18 cellular contexts compared by ENCODE assay signal in the genomic region with DNA sequence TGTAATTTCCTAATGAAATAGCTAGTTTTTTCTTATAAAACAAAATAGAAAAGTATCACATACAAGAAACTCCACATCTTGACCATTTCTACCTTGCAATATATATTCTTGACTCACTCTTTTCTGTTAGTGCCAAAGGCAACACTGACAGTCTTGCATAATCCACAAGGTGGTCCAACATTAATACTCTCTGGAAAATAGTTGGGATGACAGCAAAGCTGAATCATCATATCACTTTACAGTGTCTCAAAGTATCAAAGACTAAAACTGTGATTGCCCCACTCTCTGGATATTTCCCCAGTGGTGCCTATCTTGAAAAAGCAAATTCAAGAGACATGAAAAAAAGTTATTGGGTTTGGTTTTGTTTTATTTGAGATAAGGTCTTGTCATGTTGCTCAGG. TPM values are rescaled to one million over a fixed set of nuclear protein-coding genes. Genes with fewer than 3 reads are reported as not detected.
DNase-seq lines count a peak whose midpoint lies in the region; ATAC-seq, FAIRE-seq and TF ChIP-seq lines count a peak whose summit lies in the region.
"Had no signal": no experiment of that assay in that cellular context is flagged by ENCODE, and none has a peak within 500 bp of the region (broad histone marks: within the 10 kb centered on the region; RNA-seq: fewer than 3 reads in every experiment).

No MANE protein-coding gene starts in this region.

- H3K9me3 ChIP-seq in A549 (no peaks in the 10 kb centered on the region), HEK293 (ENCODE audit: control insufficient read depth, insufficient read depth, low read depth, low read length) (no peaks in the 10 kb centered on the region)
- H3K9me3 ChIP-seq: pancreas had no signal

- TF ChIP-seq CTCF in A549 (IDR thresholded peaks at IDR 0.05) (no peak), HEK293 (tag by site-specific recombination; IDR thresholded peaks at IDR 0.05) (no peak)

- no peaks in the 10 kb centered on the region for H3K36me3 ChIP-seq in HEK293 (ENCODE audit: control insufficient read depth in 2 of 2, insufficient read depth in 1 of 2, low read length in 2 of 2)
- H3K36me3 ChIP-seq: pancreas had no signal

- POLR2A ChIA-PET in A549 (lab: Yijun Ruan, JAX): interaction anchor here (1.2 kb wide), 1 partner anchor 9 kb away, joined by 3 read pairs; no protein-coding TSS in a partner anchor
- POLR2A ChIA-PET in HEK293 (lab: Yijun Ruan, JAX): no interaction called here

- H3K4me2 ChIP-seq in A549: peak overlapping the region; percentile 58

- peak in 1 of 2 experiments; percentile 9; a peak in 1 of 5 replicates for TF ChIP-seq RAD21 in A549 (conservative IDR thresholded peaks at IDR 0.05 in 1 of 2, IDR thresholded peaks at IDR 0.05 in 1 of 2)

- ATAC-seq in A549 (peak; percentile 93), GM18505 (IDR thresholded peaks at IDR 0.05; ENCODE audit: unreplicated experiment) (no peak), HG02610 (IDR thresholded peaks at IDR 0.05; ENCODE audit: unreplicated experiment) (no peak)
- ATAC-seq: pancreas had no signal

- no peak overlapping the region for H3K4me3 ChIP-seq in A549
- no peak overlapping the region for H3K4me3 ChIP-seq in HEK293 (ENCODE audit: low read depth, low read length)
- H3K4me3 ChIP-seq: pancreas had no signal

- DNase-seq in A549 (ENCODE audit: low read depth in 1 of 2, low spot score in 1 of 2): peak; percentile 73 to 77
- DNase-seq in amniotic epithelial cell (ENCODE audit: low read depth): peak; percentile 92
- DNase-seq in glomerular visceral epithelial cell (ENCODE audit: extremely low spot score): peak; percentile 56
- no peak for DNase-seq in SKM-1 treated with dmso at 0.1 percent for 144 hours (lab: John Stamatoyannopoulos, UW; ENCODE audit: unreplicated experiment)
- DNase-seq in medulla oblongata (ENCODE audit: extremely low spot score): no peak
- DNase-seq: activated CD4-positive, alpha-beta memory T cell treated with anti-CD3 and anti-CD28 coated beads, Interleukin-2, amount 10 ng/mL, durations not matched to agents 7 days and 5 days; activated effector memory CD4-positive, alpha-beta T cell treated with anti-CD3 and anti-CD28 coated beads, Interleukin-2, amount 50 U/mL, for 16 hours; DND-41; H7; mesendoderm; NCI-H446 treated with DMSO at 0.1 percent for 48 hours; pancreas; RPMI8226 had no signal

- peak; percentile 70 for FAIRE-seq in A549 (lab: Jason Lieb, UNC)
- FAIRE-seq: endothelial cell of umbilical vein, GM12892, pancreas had no signal

- TF ChIP-seq POLR2A in A549 (IDR thresholded peaks at IDR 0.05; ENCODE audit: low read length) (no peak), GM18505 (IDR thresholded peaks at IDR 0.05; ENCODE audit: borderline replicate concordance, extremely low read depth, insufficient read depth, insufficient read length) (no peak)

- H3K27ac ChIP-seq in A549 (peak overlapping the region; percentile 73 to 84), HEK293 (ENCODE audit: extremely low read depth, low read depth, low read length) (no peak overlapping the region)
- H3K27ac ChIP-seq: pancreas had no signal

- peaks cover 58% of the 10 kb centered on the region for H3K4me1 ChIP-seq in A549
- H3K4me1 ChIP-seq in HEK293 (ENCODE audit: control insufficient read depth, insufficient read depth, low read length): no peaks in the 10 kb centered on the region
- H3K4me1 ChIP-seq: pancreas had no signal

- CTCF ChIA-PET in A549 (lab: Yijun Ruan, JAX) (interaction anchor here (0.9 to 2.2 kb wide), 3 partner anchors 9 to 55 kb away, joined by 3 to 11 read pairs (median 4); a partner anchor contains a TSS), HEK293 (lab: Yijun Ruan, JAX) (interaction anchor here (0.6 kb wide), 1 partner anchor 109 kb away, joined by 3 read pairs; no protein-coding TSS in a partner anchor)

- TF ChIP-seq EP300 in A549 (IDR thresholded peaks at IDR 0.05): peak; percentile 87 to 90; a peak in 4 of 5 replicates

TF ChIP-seq in A549, 52 proteins besides CTCF, POLR2A, EP300 and RAD21 (continues in another document):
- TF ChIP-seq, protein P1, sequence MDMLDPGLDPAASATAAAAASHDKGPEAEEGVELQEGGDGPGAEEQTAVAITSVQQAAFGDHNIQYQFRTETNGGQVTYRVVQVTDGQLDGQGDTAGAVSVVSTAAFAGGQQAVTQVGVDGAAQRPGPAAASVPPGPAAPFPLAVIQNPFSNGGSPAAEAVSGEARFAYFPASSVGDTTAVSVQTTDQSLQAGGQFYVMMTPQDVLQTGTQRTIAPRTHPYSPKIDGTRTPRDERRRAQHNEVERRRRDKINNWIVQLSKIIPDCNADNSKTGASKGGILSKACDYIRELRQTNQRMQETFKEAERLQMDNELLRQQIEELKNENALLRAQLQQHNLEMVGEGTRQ (IDR thresholded peaks at IDR 0.05): no peak
- TF ChIP-seq MAFK (IDR thresholded peaks at IDR 0.05; ENCODE audit: partially characterized antibody) (peak; percentile 63), ZNF302 (CRISPR knock-in tag; IDR thresholded peaks at IDR 0.05) (no peak), FOSL2 (IDR thresholded peaks at IDR 0.05) (peak; percentile 93), FOSL2 (CRISPR knock-in tag; IDR thresholded peaks at IDR 0.05) (peak; percentile 91), JUNB (IDR thresholded peaks at IDR 0.05) (peak; percentile 96), ZSCAN20 (CRISPR knock-in tag; IDR thresholded peaks at IDR 0.05) (no peak), JUN (IDR thresholded peaks at IDR 0.05) (peak; percentile 92; a peak in 4 of 5 replicates), SMC3 (IDR thresholded peaks at IDR 0.05) (peak; percentile 50; the same call in 2 of the 3 replicates), HEYL (CRISPR knock-in tag; IDR thresholded peaks at IDR 0.05) (no peak)
- TF ChIP-seq, protein P2, sequence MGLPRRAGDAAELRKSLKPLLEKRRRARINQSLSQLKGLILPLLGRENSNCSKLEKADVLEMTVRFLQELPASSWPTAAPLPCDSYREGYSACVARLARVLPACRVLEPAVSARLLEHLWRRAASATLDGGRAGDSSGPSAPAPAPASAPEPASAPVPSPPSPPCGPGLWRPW (IDR thresholded peaks at IDR 0.05): peak; percentile 92
- TF ChIP-seq, protein P3, sequence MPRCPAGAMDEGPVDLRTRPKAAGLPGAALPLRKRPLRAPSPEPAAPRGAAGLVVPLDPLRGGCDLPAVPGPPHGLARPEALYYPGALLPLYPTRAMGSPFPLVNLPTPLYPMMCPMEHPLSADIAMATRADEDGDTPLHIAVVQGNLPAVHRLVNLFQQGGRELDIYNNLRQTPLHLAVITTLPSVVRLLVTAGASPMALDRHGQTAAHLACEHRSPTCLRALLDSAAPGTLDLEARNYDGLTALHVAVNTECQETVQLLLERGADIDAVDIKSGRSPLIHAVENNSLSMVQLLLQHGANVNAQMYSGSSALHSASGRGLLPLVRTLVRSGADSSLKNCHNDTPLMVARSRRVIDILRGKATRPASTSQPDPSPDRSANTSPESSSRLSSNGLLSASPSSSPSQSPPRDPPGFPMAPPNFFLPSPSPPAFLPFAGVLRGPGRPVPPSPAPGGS (IDR thresholded peaks at IDR 0.05): peak; percentile 85; the same call in 2 of the 3 replicates

TF ChIP-seq in HEK293, 187 proteins besides CTCF, POLR2A, EP300 and RAD21:
- TF ChIP-seq ZBTB21 (tag by site-specific recombination; IDR thresholded peaks at IDR 0.05): no peak
- 0 out of 2 replicates have a peak, but pooled peaks have one; percentile 21 for TF ChIP-seq GLIS1 (tag by site-specific recombination; IDR thresholded peaks at IDR 0.05)
- peak; percentile 24; the same call in 1 of the 2 replicates for TF ChIP-seq ZNF660 (tag by site-specific recombination; IDR thresholded peaks at IDR 0.05)

RNA-seq across cellular contexts. Expression of a gene that starts 14.6 kb away (rescaled TPM):
- 8.9 and 12.1 TPM in 2 replicates for polyA plus RNA-seq in A549 (2011; rRNA removed)
- polyA plus RNA-seq in A549 (2012; cell fraction: cytosol; rRNA removed): 2.2 and 2.6 TPM in 2 replicates
- polyA plus RNA-seq in A549 (2012; cell fraction: nucleus; rRNA removed): 3.6 and 3.9 TPM in 2 replicates
- 5.0 to 5.8 TPM (median 5.5 TPM) in 3 replicates for polyA plus RNA-seq in A549 (2017; fragmentation: RNase III; extraction: RNeasy Plus Mini Kit Qiagen cat#74134 plus additional on column Dnase treatment)
- 19.1 and 19.3 TPM in 2 replicates for polyA minus RNA-seq in A549 (2011; rRNA and poly(A)+ RNA removed)

RNA-seq across cellular contexts. Expression of a gene that starts 48.7 kb away (rescaled TPM):
- polyA plus RNA-seq in A549 (2011; rRNA removed) (not detected in 2 replicates), A549 (2017; fragmentation: RNase III; extraction: RNeasy Plus Mini Kit Qiagen cat#74134 plus additional on column Dnase treatment) (not detected in 3 replicates)
- polyA plus RNA-seq in A549 (2012; cell fraction: cytosol; rRNA removed): not detected in 2 replicates
- polyA plus RNA-seq in A549 (2012; cell fraction: nucleus; rRNA removed): not detected in 2 replicates
- polyA minus RNA-seq in A549 (2011; rRNA and poly(A)+ RNA removed): not detected in 2 replicates
- polyA plus RNA-seq: endothelial cell of umbilical vein, pancreas had no signal

Comparison
In these comparisons a context has a peak if more than half of its experiments do, and no peak if none do; other contexts are left out.
1. ATAC-seq: peak in A549 (2 of 2); none in GM18505 (single experiment) and HG02610 (single experiment).
2. DNase-seq: peak in A549 (2 of 2), amniotic epithelial cell (single experiment) and glomerular visceral epithelial cell (single experiment); none in SKM-1 treated with dmso at 0.1 percent for 144 hours (single experiment) and medulla oblongata (single experiment).